Comparison of ENCODE assay signal across 1 cellular context in the genomic region with DNA sequence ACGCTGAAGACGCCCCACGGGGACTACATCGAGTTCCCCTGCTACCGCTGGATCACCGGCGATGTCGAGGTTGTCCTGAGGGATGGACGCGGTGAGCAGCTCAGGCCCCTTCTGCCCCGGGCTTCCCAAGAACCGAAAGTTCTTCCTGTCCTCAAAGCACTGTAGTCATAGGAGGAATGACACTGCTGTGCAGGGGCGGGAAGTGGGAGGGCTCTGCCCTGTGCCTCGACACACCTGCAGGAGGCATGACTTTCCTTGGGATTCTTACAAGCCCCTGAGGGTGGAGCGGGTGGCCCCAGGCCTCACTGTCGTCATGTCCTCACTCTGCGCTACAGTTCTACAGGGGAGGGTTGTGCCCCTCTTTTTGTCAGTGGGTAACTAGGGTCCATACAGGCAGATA.
TF ChIP-seq lines count a peak whose summit lies in the region.

No MANE protein-coding gene starts in this region.

TF ChIP-seq in H1, 55 proteins besides CTCF, POLR2A, EP300 and RAD21 (continued from another document):
- TF ChIP-seq, protein P1, sequence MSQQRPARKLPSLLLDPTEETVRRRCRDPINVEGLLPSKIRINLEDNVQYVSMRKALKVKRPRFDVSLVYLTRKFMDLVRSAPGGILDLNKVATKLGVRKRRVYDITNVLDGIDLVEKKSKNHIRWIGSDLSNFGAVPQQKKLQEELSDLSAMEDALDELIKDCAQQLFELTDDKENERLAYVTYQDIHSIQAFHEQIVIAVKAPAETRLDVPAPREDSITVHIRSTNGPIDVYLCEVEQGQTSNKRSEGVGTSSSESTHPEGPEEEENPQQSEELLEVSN (IDR thresholded peaks at IDR 0.05) = peak; percentile 50; the same call in 1 of the 2 replicates
